8 cellular contexts compared by ENCODE assay signal in genomic region chr16:29815032-29815721, GRCh38. TPM values are rescaled to one million over a fixed set of nuclear protein-coding genes. Genes with fewer than 3 reads are reported as not detected.
A peak's percentile ranks its signal among the peaks of the same experiment; 100 is the strongest.
DNase-seq lines count a peak whose midpoint lies in the region; ATAC-seq, FAIRE-seq and TF ChIP-seq lines count a peak whose summit lies in the region.

No MANE protein-coding gene starts in this region.

- H3K36me3 Mint-ChIP-seq in Calu3 (ENCODE audit: insufficient read depth, unreplicated experiment) = peaks cover 90% of the 10 kb centered on the region

- H3K9me3 ChIP-seq in right atrium auricular region (no peaks in the 10 kb centered on the region), smooth muscle cell (replicated peaks; ENCODE audit: low read depth) (no peaks in the 10 kb centered on the region)

- H2AFZ ChIP-seq in smooth muscle cell (ENCODE audit: low read depth) = peak overlapping the region; percentile 54

- H3K27me3 ChIP-seq in right atrium auricular region (no peaks in the 10 kb centered on the region), smooth muscle cell (ENCODE audit: low read depth) (no peaks in the 10 kb centered on the region)

- CTCF ChIA-PET in Calu3 (lab: Charles Lee) = interaction anchor here (0.7 to 3.5 kb wide), 9 partner anchors 8 to 217 kb away, joined by 3 to 35 read pairs (median 6); partner anchors contain the start of genes ASPHD1, KIF22, MAZ and SEZ6L2

- H3K27ac ChIP-seq in right atrium auricular region (peak overlapping the region; percentile 94), smooth muscle cell (ENCODE audit: low read depth) (peak overlapping the region; percentile 78)

- WGBS in smooth muscle cell (ENCODE audit: low lambda C conversion rate) = 9% methylated on average over 38 of the region's 39 CpGs

- no peaks in the 10 kb centered on the region for H3K9me3 Mint-ChIP-seq in Calu3 (ENCODE audit: low read depth, unreplicated experiment)

- H3K27ac Mint-ChIP-seq in Calu3 (ENCODE audit: unreplicated experiment) = peak overlapping the region; percentile 94

- ATAC-seq in HG03342 (IDR thresholded peaks at IDR 0.05; ENCODE audit: unreplicated experiment) = no peak

- DNase-seq in Calu3 (no peak), NB4 (ENCODE audit: low read depth) (no peak), right atrium auricular region (ENCODE audit: low spot score) (no peak), smooth muscle cell (lab: John Stamatoyannopoulos, UW; ENCODE audit: unreplicated experiment) (no peak), NCI-H187 (lab: John Stamatoyannopoulos, UW) (no peak), frontal cortex (ENCODE audit: low spot score in 2 of 2) (no peak)
- peak; percentile 73 for DNase-seq in activated naive CD4-positive, alpha-beta T cell treated with anti-CD3 and anti-CD28 coated beads, Interleukin-2, amount 50 U/mL, for 16 hours

- H3K4me1 ChIP-seq in right atrium auricular region = peaks cover 0 to 74% of the 10 kb centered on the region in 2 donors
- peaks cover 38% of the 10 kb centered on the region for H3K4me1 ChIP-seq in smooth muscle cell (ENCODE audit: low read depth)

- no TSS peak for BruUV-seq in Calu3 (replicated peaks; lab: Mats Ljungman, UMichigan)

- H4K20me1 ChIP-seq in smooth muscle cell (ENCODE audit: low read depth) = peaks cover 7% of the 10 kb centered on the region

- H3K4me3 Mint-ChIP-seq in Calu3 (ENCODE audit: low read depth, unreplicated experiment) = peak overlapping the region; percentile 96

- H3K27me3 Mint-ChIP-seq in Calu3 (ENCODE audit: unreplicated experiment) = peaks cover 39% of the 10 kb centered on the region

- intact Hi-C loops in Calu3 (cut with micrococcal nuclease; ENCODE audit: unreplicated experiment) = loop anchor here (10.0 kb wide), 1 partner anchor 110 kb away; no protein-coding TSS in a partner anchor

- peak overlapping the region; percentile 90 for H3K4me2 ChIP-seq in smooth muscle cell

- H3K79me2 ChIP-seq in smooth muscle cell (ENCODE audit: low read depth) = peaks cover 40% of the 10 kb centered on the region

- H3F3A ChIP-seq in smooth muscle cell (ENCODE audit: low read depth) = peaks cover 24% of the 10 kb centered on the region

- peak overlapping the region; percentile 52 for H3K9ac ChIP-seq in smooth muscle cell (ENCODE audit: low read depth)

- no peak for TF ChIP-seq POLR2A in NB4 (IDR thresholded peaks at IDR 0.05; ENCODE audit: extremely low read depth, insufficient read length)

- TF ChIP-seq CTCF in Calu3 (IDR thresholded peaks at IDR 0.05; ENCODE audit: unreplicated experiment) (no peak), NB4 (IDR thresholded peaks at IDR 0.05; ENCODE audit: low read depth, low read length) (no peak), right atrium auricular region (IDR thresholded peaks at IDR 0.05) (no peak), smooth muscle cell (IDR thresholded peaks at IDR 0.05; ENCODE audit: borderline replicate concordance, insufficient read depth, poor library complexity, severe bottlenecking) (no peak)

- H3K4me3 ChIP-seq in NB4 (ENCODE audit: low read depth, low read length) (peak overlapping the region; percentile 80), right atrium auricular region (peak overlapping the region; percentile 65 to 84), smooth muscle cell (peak overlapping the region; percentile 74)

- H3K4me1 Mint-ChIP-seq in Calu3 (ENCODE audit: low read depth, unreplicated experiment) = peaks cover 42% of the 10 kb centered on the region

- H3K36me3 ChIP-seq in right atrium auricular region (peaks cover 10% of the 10 kb centered on the region), smooth muscle cell (ENCODE audit: low read depth) (no peaks in the 10 kb centered on the region)

- no peak for FAIRE-seq in frontal cortex (lab: Jason Lieb, UNC)

RNA-seq across cellular contexts. Expression of gene PAGR1, which starts 0.8 kb away (rescaled TPM):
- total RNA-seq in Calu3 (2022) (30.4 and 32.0 TPM in 2 replicates), right atrium auricular region (10 to 100 TPM; 23.5 to 27.3 TPM), smooth muscle cell (15.6 and 21.1 TPM in 2 replicates), frontal cortex (11.8 TPM)
- polyA plus RNA-seq in smooth muscle cell = 34.5 and 44.8 TPM in 2 replicates

RNA-seq across cellular contexts. Expression of gene PRRT2, which starts 3.2 kb away (rescaled TPM):
- total RNA-seq in Calu3 (2022) (0.78 and 1.8 TPM in 2 replicates), right atrium auricular region (under 1 TPM; 0.51 to 0.52 TPM), smooth muscle cell (12.2 and 25.9 TPM in 2 replicates), frontal cortex (15.9 TPM)
- polyA plus RNA-seq in smooth muscle cell = 12.2 and 20.1 TPM in 2 replicates

RNA-seq across cellular contexts. Expression of gene MVP, which starts 5.1 kb away (rescaled TPM):
- total RNA-seq in Calu3 (2022) = 164 and 215 TPM in 2 replicates
- total RNA-seq in right atrium auricular region = 10 to 100 TPM; 44.4 to 77.9 TPM
- total RNA-seq in smooth muscle cell = 47.5 and 57.4 TPM in 2 replicates
- 110 and 123 TPM in 2 replicates for polyA plus RNA-seq in smooth muscle cell
- 4.5 TPM for total RNA-seq in frontal cortex

RNA-seq across cellular contexts. Expression of gene MAZ, which starts 8.8 kb away (rescaled TPM):
- total RNA-seq in Calu3 (2022) (230 and 257 TPM in 2 replicates), right atrium auricular region (10 to 100 TPM; 33.0 to 86.6 TPM), smooth muscle cell (77.2 and 104 TPM in 2 replicates), frontal cortex (373 TPM)
- 215 and 229 TPM in 2 replicates for polyA plus RNA-seq in smooth muscle cell

RNA-seq across cellular contexts. Expression of gene KIF22, which starts 24.6 kb away (rescaled TPM):
- total RNA-seq in Calu3 (2022) = 130 and 134 TPM in 2 replicates
- 10 to 100 TPM; 10.1 to 17.1 TPM for total RNA-seq in right atrium auricular region
- 16.0 and 19.8 TPM in 2 replicates for total RNA-seq in smooth muscle cell
- polyA plus RNA-seq in smooth muscle cell = 33.5 and 35.7 TPM in 2 replicates
- 37.1 TPM for total RNA-seq in frontal cortex
